ENCODE assay signal across 1 cellular context in the genomic region with DNA sequence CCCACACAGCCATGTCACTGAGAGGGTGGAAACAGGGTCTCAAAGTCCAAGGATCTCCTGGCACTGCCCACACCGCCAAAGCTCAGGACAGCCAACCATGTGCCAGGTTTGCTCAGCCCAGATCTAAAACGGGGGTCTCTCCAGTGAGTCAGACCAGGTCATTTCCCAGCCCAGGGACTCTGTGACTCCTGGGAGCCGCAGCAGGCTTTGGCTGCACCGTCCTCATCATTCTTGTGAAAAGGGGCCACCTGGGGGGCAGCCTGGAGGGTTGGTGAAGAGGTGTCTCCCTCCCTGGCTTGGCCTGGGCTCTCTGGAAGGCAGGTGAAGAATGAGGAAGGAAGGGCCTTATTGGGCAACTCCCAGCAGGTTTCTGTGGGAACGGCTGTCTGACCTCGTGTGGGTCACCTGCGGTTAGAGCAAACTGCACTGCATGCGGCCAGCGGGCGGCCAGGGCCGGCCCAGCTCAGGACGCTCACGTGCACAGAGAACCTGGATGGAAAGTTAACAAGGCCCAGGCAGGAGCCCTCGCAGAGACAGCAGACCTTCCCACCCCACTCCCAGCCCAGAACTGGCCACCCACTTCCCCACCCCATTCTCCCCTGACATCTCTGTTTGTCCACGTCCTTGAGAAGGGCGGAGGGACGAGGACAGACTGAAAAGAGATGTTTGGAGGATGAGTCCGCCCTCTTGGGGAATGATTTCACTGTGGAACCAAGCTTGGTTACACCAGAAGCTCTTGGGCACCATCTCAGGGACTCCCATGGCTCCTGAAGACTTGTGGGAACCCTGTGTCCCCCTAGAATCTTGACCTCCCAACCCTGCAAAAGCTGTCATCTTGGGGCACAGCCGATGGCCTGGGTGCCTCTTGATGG.
TF ChIP-seq lines count a peak whose summit lies in the region.

No MANE protein-coding gene starts in this region.

TF ChIP-seq in GM23338, 12 proteins besides CTCF, POLR2A, EP300 and RAD21 (continued from another document):
- TF ChIP-seq, protein P1, sequence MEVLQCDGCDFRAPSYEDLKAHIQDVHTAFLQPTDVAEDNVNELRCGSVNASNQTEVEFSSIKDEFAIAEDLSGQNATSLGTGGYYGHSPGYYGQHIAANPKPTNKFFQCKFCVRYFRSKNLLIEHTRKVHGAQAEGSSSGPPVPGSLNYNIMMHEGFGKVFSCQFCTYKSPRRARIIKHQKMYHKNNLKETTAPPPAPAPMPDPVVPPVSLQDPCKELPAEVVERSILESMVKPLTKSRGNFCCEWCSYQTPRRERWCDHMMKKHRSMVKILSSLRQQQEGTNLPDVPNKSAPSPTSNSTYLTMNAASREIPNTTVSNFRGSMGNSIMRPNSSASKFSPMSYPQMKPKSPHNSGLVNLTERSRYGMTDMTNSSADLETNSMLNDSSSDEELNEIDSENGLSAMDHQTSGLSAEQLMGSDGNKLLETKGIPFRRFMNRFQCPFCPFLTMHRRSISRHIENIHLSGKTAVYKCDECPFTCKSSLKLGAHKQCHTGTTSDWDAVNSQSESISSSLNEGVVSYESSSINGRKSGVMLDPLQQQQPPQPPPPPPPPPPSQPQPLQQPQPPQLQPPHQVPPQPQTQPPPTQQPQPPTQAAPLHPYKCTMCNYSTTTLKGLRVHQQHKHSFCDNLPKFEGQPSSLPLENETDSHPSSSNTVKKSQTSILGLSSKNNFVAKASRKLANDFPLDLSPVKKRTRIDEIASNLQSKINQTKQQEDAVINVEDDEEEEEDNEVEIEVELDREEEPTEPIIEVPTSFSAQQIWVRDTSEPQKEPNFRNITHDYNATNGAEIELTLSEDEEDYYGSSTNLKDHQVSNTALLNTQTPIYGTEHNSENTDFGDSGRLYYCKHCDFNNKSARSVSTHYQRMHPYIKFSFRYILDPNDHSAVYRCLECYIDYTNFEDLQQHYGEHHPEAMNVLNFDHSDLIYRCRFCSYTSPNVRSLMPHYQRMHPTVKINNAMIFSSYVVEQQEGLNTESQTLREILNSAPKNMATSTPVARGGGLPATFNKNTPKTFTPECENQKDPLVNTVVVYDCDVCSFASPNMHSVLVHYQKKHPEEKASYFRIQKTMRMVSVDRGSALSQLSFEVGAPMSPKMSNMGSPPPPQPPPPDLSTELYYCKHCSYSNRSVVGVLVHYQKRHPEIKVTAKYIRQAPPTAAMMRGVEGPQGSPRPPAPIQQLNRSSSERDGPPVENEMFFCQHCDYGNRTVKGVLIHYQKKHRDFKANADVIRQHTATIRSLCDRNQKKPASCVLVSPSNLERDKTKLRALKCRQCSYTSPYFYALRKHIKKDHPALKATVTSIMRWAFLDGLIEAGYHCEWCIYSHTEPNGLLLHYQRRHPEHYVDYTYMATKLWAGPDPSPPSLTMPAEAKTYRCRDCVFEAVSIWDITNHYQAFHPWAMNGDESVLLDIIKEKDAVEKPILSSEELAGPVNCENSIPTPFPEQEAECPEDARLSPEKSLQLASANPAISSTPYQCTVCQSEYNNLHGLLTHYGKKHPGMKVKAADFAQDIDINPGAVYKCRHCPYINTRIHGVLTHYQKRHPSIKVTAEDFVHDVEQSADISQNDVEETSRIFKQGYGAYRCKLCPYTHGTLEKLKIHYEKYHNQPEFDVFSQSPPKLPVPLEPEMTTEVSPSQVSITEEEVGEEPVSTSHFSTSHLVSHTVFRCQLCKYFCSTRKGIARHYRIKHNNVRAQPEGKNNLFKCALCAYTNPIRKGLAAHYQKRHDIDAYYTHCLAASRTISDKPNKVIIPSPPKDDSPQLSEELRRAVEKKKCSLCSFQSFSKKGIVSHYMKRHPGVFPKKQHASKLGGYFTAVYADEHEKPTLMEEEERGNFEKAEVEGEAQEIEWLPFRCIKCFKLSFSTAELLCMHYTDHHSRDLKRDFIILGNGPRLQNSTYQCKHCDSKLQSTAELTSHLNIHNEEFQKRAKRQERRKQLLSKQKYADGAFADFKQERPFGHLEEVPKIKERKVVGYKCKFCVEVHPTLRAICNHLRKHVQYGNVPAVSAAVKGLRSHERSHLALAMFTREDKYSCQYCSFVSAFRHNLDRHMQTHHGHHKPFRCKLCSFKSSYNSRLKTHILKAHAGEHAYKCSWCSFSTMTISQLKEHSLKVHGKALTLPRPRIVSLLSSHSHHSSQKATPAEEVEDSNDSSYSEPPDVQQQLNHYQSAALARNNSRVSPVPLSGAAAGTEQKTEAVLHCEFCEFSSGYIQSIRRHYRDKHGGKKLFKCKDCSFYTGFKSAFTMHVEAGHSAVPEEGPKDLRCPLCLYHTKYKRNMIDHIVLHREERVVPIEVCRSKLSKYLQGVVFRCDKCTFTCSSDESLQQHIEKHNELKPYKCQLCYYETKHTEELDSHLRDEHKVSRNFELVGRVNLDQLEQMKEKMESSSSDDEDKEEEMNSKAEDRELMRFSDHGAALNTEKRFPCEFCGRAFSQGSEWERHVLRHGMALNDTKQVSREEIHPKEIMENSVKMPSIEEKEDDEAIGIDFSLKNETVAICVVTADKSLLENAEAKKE (CRISPR knock-in tag; IDR thresholded peaks at IDR 0.05): no peak
- TF ChIP-seq JUNB (IDR thresholded peaks at IDR 0.05; ENCODE audit: unreplicated experiment): no peak
- TF ChIP-seq NANOG (IDR thresholded peaks at IDR 0.05; ENCODE audit: borderline replicate concordance): no peak
- no peak for TF ChIP-seq ZNF331 (CRISPR knock-in tag; IDR thresholded peaks at IDR 0.05; ENCODE audit: low read depth)
- TF ChIP-seq ZNF114 (CRISPR knock-in tag; IDR thresholded peaks at IDR 0.05): no peak
- TF ChIP-seq EZH2 (IDR thresholded peaks at IDR 0.05; ENCODE audit: low read depth, unreplicated experiment): no peak
- no peak for TF ChIP-seq POLR2AphosphoS5 (IDR thresholded peaks at IDR 0.05; ENCODE audit: low read depth)
- TF ChIP-seq CREB1 (CRISPR knock-in tag; IDR thresholded peaks at IDR 0.05; ENCODE audit: low read depth): no peak
- TF ChIP-seq, protein P2, sequence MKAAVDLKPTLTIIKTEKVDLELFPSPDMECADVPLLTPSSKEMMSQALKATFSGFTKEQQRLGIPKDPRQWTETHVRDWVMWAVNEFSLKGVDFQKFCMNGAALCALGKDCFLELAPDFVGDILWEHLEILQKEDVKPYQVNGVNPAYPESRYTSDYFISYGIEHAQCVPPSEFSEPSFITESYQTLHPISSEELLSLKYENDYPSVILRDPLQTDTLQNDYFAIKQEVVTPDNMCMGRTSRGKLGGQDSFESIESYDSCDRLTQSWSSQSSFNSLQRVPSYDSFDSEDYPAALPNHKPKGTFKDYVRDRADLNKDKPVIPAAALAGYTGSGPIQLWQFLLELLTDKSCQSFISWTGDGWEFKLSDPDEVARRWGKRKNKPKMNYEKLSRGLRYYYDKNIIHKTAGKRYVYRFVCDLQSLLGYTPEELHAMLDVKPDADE (IDR thresholded peaks at IDR 0.05): no peak
- no peak for TF ChIP-seq EZH2phosphoT487 (IDR thresholded peaks at IDR 0.05; ENCODE audit: unreplicated experiment)
TF ChIP-seq in GM23338: peak in this region for 0.
